In the genomic region with DNA sequence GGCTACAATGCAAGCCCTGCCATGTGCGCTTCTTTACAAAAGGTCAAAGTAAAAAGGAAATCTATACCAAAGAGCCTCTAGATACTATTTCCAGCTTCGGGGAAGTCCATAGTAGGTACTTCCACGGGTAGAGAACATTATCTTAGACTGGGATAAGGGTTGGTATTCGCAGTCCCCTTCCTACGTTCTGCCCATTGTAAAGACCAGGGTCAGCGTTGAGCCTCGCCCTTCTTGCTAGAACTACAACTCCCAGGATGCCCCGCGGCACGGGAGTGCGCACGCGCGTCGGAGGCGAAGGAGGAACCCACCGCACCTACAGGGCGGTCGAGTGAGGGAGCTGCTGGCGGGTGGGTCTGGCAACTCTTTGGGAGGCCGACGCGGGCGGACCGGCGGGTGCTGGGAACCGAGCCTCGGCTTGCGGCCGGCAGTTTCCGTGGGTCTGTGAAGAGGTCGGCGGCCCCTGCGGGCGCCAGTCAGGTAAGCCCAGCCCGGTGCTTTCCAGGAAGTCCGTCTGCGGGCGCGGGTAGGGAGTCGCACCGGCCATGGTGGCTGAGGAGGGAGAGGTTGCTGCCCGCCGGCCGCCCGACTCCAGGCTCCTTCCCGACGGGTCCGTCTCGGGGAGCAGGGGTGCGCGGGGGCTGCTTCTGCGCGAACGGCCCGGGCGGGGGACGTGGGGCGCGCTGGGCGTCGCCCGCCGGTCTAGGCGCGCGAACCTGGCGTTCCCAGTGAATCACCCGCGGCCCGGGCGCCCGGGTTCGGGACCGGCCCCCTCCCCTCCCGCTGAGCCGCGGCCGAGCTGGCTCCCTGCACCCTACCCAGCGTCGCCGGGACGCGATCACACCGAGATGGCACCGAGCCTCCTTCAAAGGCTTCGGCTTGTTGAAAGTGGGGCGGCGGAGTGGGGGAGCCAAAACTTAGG, we compare ENCODE assay signal across 1 cellular context.
TF ChIP-seq lines count a peak whose summit lies in the region.

Gene TMOD3, plus strand, starts transcription at position 294 of the 919 bp plus-strand sequence. CDS start 33,232 bp downstream, outside the sequence.

TF ChIP-seq in GM12878, 131 proteins besides CTCF, POLR2A, EP300 and RAD21 (continued from another document and continues in another):
- TF ChIP-seq PRDM15 (CRISPR knock-in tag; IDR thresholded peaks at IDR 0.05) (no peak), ASH2L (IDR thresholded peaks at IDR 0.05; ENCODE audit: borderline replicate concordance, low read depth) (0 out of 2 replicates have a peak, but pooled peaks have one; percentile 40), CHD1 (IDR thresholded peaks at IDR 0.05; ENCODE audit: low read depth, low read length) (no peak), SREBF1 (IDR thresholded peaks at IDR 0.05; ENCODE audit: low read length) (0 out of 2 replicates have a peak, but pooled peaks have one; percentile 23), POU2F2 (IDR thresholded peaks at IDR 0.05; ENCODE audit: borderline replicate concordance, low read depth, low read length) (0 out of 3 replicates have a peak, but pooled peaks have one; percentile 20), MTA3 (IDR thresholded peaks at IDR 0.05; ENCODE audit: borderline replicate concordance, low read length) (no peak), RFX5 (IDR thresholded peaks at IDR 0.05; ENCODE audit: low read depth, low read length) (no peak), HDAC6 (IDR thresholded peaks at IDR 0.05; ENCODE audit: unreplicated experiment) (no peak), IKZF1 (conservative IDR thresholded peaks at IDR 0.05) (peak; percentile 87), SUPT20H (IDR thresholded peaks at IDR 0.05; ENCODE audit: borderline replicate concordance, control insufficient read depth, low read depth, low read length) (no peak), CREM (IDR thresholded peaks at IDR 0.05; ENCODE audit: low read depth) (0 out of 2 replicates have a peak, but pooled peaks have one; percentile 17), RCOR1 (conservative IDR thresholded peaks at IDR 0.05; ENCODE audit: low read depth, low read length) (no peak), BCL3 (IDR thresholded peaks at IDR 0.05; ENCODE audit: borderline replicate concordance, insufficient read depth, low read depth, low read length, poor library complexity, severe bottlenecking) (no peak), PAX5 (IDR thresholded peaks at IDR 0.05; ENCODE audit: borderline replicate concordance, low read depth, low read length) (no peak), IRF3 (IDR thresholded peaks at IDR 0.05) (0 out of 2 replicates have a peak, but pooled peaks have one; percentile 34), CREB1 (IDR thresholded peaks at IDR 0.05; ENCODE audit: low read depth) (0 out of 2 replicates have a peak, but pooled peaks have one; percentile 27), SREBF2 (IDR thresholded peaks at IDR 0.05; ENCODE audit: low read length) (no peak), SMAD5 (IDR thresholded peaks at IDR 0.05; ENCODE audit: low read depth) (peak; percentile 50; the same call in 1 of the 2 replicates), ATF7 (IDR thresholded peaks at IDR 0.05; ENCODE audit: low read depth) (no peak; the same call in 1 of the 2 replicates), STAT3 (IDR thresholded peaks at IDR 0.05; ENCODE audit: low read depth, low read length) (no peak), CBX3 (IDR thresholded peaks at IDR 0.05; ENCODE audit: borderline replicate concordance, low read depth) (no peak), BRCA1 (IDR thresholded peaks at IDR 0.05; ENCODE audit: low read depth, low read length) (no peak), ZNF24 (IDR thresholded peaks at IDR 0.05) (no peak), ZBTB4 (CRISPR knock-in tag; IDR thresholded peaks at IDR 0.05) (no peak), TAF1 (IDR thresholded peaks at IDR 0.05; ENCODE audit: borderline replicate concordance, low read depth, low read length) (peak; percentile 68; the same call in 1 of the 2 replicates), FOS (IDR thresholded peaks at IDR 0.05; ENCODE audit: borderline replicate concordance, extremely low read depth, insufficient read length) (no peak), LARP7 (IDR thresholded peaks at IDR 0.05) (peak; percentile 74), ZNF384 (IDR thresholded peaks at IDR 0.05; ENCODE audit: borderline replicate concordance, low read depth, low read length) (no peak)
- TF ChIP-seq, protein P1, sequence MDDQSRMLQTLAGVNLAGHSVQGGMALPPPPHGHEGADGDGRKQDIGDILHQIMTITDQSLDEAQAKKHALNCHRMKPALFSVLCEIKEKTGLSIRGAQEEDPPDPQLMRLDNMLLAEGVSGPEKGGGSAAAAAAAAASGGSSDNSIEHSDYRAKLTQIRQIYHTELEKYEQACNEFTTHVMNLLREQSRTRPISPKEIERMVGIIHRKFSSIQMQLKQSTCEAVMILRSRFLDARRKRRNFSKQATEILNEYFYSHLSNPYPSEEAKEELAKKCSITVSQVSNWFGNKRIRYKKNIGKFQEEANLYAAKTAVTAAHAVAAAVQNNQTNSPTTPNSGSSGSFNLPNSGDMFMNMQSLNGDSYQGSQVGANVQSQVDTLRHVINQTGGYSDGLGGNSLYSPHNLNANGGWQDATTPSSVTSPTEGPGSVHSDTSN (IDR thresholded peaks at IDR 0.05; ENCODE audit: insufficient replicate concordance, low read depth, low read length) = no peak
- TF ChIP-seq, protein P2, sequence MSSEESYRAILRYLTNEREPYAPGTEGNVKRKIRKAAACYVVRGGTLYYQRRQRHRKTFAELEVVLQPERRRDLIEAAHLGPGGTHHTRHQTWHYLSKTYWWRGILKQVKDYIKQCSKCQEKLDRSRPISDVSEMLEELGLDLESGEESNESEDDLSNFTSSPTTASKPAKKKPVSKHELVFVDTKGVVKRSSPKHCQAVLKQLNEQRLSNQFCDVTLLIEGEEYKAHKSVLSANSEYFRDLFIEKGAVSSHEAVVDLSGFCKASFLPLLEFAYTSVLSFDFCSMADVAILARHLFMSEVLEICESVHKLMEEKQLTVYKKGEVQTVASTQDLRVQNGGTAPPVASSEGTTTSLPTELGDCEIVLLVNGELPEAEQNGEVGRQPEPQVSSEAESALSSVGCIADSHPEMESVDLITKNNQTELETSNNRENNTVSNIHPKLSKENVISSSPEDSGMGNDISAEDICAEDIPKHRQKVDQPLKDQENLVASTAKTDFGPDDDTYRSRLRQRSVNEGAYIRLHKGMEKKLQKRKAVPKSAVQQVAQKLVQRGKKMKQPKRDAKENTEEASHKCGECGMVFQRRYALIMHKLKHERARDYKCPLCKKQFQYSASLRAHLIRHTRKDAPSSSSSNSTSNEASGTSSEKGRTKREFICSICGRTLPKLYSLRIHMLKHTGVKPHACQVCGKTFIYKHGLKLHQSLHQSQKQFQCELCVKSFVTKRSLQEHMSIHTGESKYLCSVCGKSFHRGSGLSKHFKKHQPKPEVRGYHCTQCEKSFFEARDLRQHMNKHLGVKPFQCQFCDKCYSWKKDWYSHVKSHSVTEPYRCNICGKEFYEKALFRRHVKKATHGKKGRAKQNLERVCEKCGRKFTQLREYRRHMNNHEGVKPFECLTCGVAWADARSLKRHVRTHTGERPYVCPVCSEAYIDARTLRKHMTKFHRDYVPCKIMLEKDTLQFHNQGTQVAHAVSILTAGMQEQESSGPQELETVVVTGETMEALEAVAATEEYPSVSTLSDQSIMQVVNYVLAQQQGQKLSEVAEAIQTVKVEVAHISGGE (CRISPR knock-in tag; IDR thresholded peaks at IDR 0.05) = no peak
- TF ChIP-seq, protein P3, sequence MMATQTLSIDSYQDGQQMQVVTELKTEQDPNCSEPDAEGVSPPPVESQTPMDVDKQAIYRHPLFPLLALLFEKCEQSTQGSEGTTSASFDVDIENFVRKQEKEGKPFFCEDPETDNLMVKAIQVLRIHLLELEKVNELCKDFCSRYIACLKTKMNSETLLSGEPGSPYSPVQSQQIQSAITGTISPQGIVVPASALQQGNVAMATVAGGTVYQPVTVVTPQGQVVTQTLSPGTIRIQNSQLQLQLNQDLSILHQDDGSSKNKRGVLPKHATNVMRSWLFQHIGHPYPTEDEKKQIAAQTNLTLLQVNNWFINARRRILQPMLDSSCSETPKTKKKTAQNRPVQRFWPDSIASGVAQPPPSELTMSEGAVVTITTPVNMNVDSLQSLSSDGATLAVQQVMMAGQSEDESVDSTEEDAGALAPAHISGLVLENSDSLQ (IDR thresholded peaks at IDR 0.05) = no peak; the same call in 1 of the 2 replicates
- TF ChIP-seq, protein P4, sequence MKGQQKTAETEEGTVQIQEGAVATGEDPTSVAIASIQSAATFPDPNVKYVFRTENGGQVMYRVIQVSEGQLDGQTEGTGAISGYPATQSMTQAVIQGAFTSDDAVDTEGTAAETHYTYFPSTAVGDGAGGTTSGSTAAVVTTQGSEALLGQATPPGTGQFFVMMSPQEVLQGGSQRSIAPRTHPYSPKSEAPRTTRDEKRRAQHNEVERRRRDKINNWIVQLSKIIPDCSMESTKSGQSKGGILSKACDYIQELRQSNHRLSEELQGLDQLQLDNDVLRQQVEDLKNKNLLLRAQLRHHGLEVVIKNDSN (IDR thresholded peaks at IDR 0.05; ENCODE audit: borderline replicate concordance, extremely low read length, insufficient read depth, low read depth, low read length) = no peak
- TF ChIP-seq, protein P5, sequence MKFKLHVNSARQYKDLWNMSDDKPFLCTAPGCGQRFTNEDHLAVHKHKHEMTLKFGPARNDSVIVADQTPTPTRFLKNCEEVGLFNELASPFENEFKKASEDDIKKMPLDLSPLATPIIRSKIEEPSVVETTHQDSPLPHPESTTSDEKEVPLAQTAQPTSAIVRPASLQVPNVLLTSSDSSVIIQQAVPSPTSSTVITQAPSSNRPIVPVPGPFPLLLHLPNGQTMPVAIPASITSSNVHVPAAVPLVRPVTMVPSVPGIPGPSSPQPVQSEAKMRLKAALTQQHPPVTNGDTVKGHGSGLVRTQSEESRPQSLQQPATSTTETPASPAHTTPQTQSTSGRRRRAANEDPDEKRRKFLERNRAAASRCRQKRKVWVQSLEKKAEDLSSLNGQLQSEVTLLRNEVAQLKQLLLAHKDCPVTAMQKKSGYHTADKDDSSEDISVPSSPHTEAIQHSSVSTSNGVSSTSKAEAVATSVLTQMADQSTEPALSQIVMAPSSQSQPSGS (IDR thresholded peaks at IDR 0.05; ENCODE audit: low read length) = no peak
